In genomic region chr13:43516401-43516826, GRCh38 we compare ENCODE assay signal across 15 cellular contexts.
DNase-seq lines count a peak whose midpoint lies in the region; ATAC-seq and TF ChIP-seq lines count a peak whose summit lies in the region.
"Had no signal": no experiment of that assay in that cellular context is flagged by ENCODE, and none has a peak within 500 bp of the region (broad histone marks: within the 10 kb centered on the region; RNA-seq: fewer than 3 reads in every experiment).

No MANE protein-coding gene starts in this region.

- H3K27ac ChIP-seq in prostate gland, result peak overlapping the region; percentile 35 to 53
- H3K27ac ChIP-seq: SK-N-MC had no signal

- TF ChIP-seq POLR2A in prostate gland (IDR thresholded peaks at IDR 0.05), result no peak

- peak; percentile 92 for DNase-seq in DMS 273 (lab: John Stamatoyannopoulos, UW; ENCODE audit: unreplicated experiment)
- DNase-seq in NCI-H69 (lab: John Stamatoyannopoulos, UW), result peak; percentile 50
- DNase-seq in foreskin fibroblast, result peak; percentile 52 to 74
- peak; percentile 63 for DNase-seq in prostate gland (ENCODE audit: low spot score)
- DNase-seq: activated CD4-positive, alpha-beta memory T cell treated with anti-CD3 and anti-CD28 coated beads for 36 hours; activated naive CD8-positive, alpha-beta T cell treated with anti-CD3 and anti-CD28 coated beads for 36 hours; CD8-positive, alpha-beta T cell; NCI-H2081 treated with DMSO at 0.1 percent for 48 hours; stimulated activated naive CD4-positive, alpha-beta T cell treated with Interleukin-2 at 50 U/mL for 16 hours had no signal

- H3K4me1 ChIP-seq in prostate gland (replicated peaks), result no peaks in the 10 kb centered on the region

- H3K4me3 ChIP-seq in foreskin fibroblast (ENCODE audit: low read depth in 1 of 2, low read length in 2 of 2) (no peak overlapping the region), prostate gland (no peak overlapping the region)
- H3K4me3 ChIP-seq: lung, SK-N-MC had no signal

- H3K27me3 ChIP-seq in prostate gland (replicated peaks; ENCODE audit: insufficient read depth), result no peaks in the 10 kb centered on the region

- TF ChIP-seq CTCF in foreskin fibroblast (IDR thresholded peaks at IDR 0.05; ENCODE audit: low read depth, low read length) (no peak), prostate gland (IDR thresholded peaks at IDR 0.05) (no peak)

- no peak for ATAC-seq in GM18520 (IDR thresholded peaks at IDR 0.05; ENCODE audit: unreplicated experiment)
- ATAC-seq in GM21786 (IDR thresholded peaks at IDR 0.05; ENCODE audit: unreplicated experiment), result no peak
- ATAC-seq in HG02763 (IDR thresholded peaks at IDR 0.05; ENCODE audit: unreplicated experiment), result no peak
- ATAC-seq in HG03139 (IDR thresholded peaks at IDR 0.05; ENCODE audit: unreplicated experiment), result no peak
- ATAC-seq: CD8-positive, alpha-beta T cell had no signal

- intact Hi-C loops in prostate gland (cut with DNase I), result loop anchor here (5.0 to 10.0 kb wide), 2 partner anchors 212 to 271 kb away; partner anchors contain the start of gene ENOX1

- H3K36me3 ChIP-seq in prostate gland, result no peaks in the 10 kb centered on the region

- H3K9me3 ChIP-seq in prostate gland, result no peaks in the 10 kb centered on the region

- 9% methylated on average over 2 of the region's 2 CpGs for WGBS in prostate gland
